29 cellular contexts compared by ENCODE assay signal in genomic region chr2:3776311-3776710, GRCh38.
"Had no signal": no experiment of that assay in that cellular context is flagged by ENCODE, and none has a peak within 500 bp of the region (broad histone marks: within the 10 kb centered on the region; RNA-seq: fewer than 3 reads in every experiment).

No MANE protein-coding gene starts in this region.

- H3K27ac ChIP-seq: ascending aorta, breast epithelium, cardiac muscle cell, coronary artery, dorsolateral prefrontal cortex, epithelial cell of prostate, esophagus squamous epithelium, gastroesophageal sphincter had no signal

- H3K4me3 Mint-ChIP-seq: activated CD4-positive, alpha-beta memory T cell treated with anti-CD3 and anti-CD28 coated beads for 36 hours; activated CD4-positive, alpha-beta T cell treated with anti-CD3 and anti-CD28 coated beads for 36 hours; activated CD4-positive, alpha-beta T cell treated with anti-CD3 and anti-CD28 coated beads, Interleukin-2, amount 10 ng/mL, durations not matched to agents 24 days and 14 days; activated CD8-positive, alpha-beta T cell treated with anti-CD3 and anti-CD28 coated beads, Interleukin-2, amount 10 ng/mL, durations not matched to agents 7 days and 5 days; activated naive CD4-positive, alpha-beta T cell treated with anti-CD3 and anti-CD28 coated beads, Interleukin-2, amount 10 ng/mL, durations not matched to agents 7 days and 5 days; activated naive CD8-positive, alpha-beta T cell treated with anti-CD3 and anti-CD28 coated beads, Interleukin-2, amount 10 ng/mL, durations not matched to agents 7 days and 5 days; activated T-helper 1 cell treated with anti-CD3 and anti-CD28 coated beads, Interleukin-12 subunit alpha, Interleukin-12 subunit beta, Interleukin-2, Interleukin-4 antibody, amounts not matched to agents 30 ng/mL and 10 ng/mL and 1 ng/mL, durations not matched to agents 14 hours and 24 hours and 36 hours; brain; central memory CD8-positive, alpha-beta T cell; dendritic cell treated with granulocyte-macrophage colony-stimulating factor and Interleukin-4, amounts not matched to agents 40 ng/mL and 50 ng/mL, for 4 days; effector memory CD8-positive, alpha-beta T cell had no signal

- H3K4me3 ChIP-seq: ascending aorta, breast epithelium, cardiac muscle cell, coronary artery, dorsolateral prefrontal cortex, esophagus squamous epithelium, gastroesophageal sphincter had no signal

- H3K27me3 ChIP-seq: ascending aorta, breast epithelium had no signal

- H3K9me3 ChIP-seq: ascending aorta, breast epithelium, esophagus squamous epithelium, gastroesophageal sphincter had no signal

- DNase-seq: activated CD4-positive, alpha-beta memory T cell treated with anti-CD3 and anti-CD28 coated beads for 36 hours; activated CD4-positive, alpha-beta T cell treated with anti-CD3 and anti-CD28 coated beads for 36 hours; activated CD4-positive, CD25-positive, alpha-beta regulatory T cell; activated CD4-positive, CD25-positive, alpha-beta regulatory T cell treated with anti-CD3 and anti-CD28 coated beads, Interleukin-2, amount 50 U/mL, for 72 hours; activated CD8-positive, alpha-beta T cell treated with anti-CD3 and anti-CD28 coated beads, Interleukin-2, amount 10 ng/mL, durations not matched to agents 7 days and 5 days; activated effector memory CD4-positive, alpha-beta T cell treated with anti-CD3 and anti-CD28 coated beads, Interleukin-2, amount 50 U/mL, for 16 hours; activated naive CD4-positive, alpha-beta T cell; activated naive CD4-positive, alpha-beta T cell treated with anti-CD3 and anti-CD28 coated beads, Interleukin-2, amount 10 ng/mL, durations not matched to agents 7 days and 5 days; activated naive CD8-positive, alpha-beta T cell treated with anti-CD3 and anti-CD28 coated beads, Interleukin-2, amount 10 ng/mL, durations not matched to agents 7 days and 5 days; activated T-cell treated with anti-CD3 and anti-CD28 coated beads, Interleukin-2, amount 50 U/mL, for 48 hours; dorsolateral prefrontal cortex; effector CD4-positive, alpha-beta T cell; effector memory CD8-positive, alpha-beta T cell; esophagus squamous epithelium; foreskin melanocyte; T-helper 2 cell had no signal

- H3K36me3 Mint-ChIP-seq: activated CD4-positive, alpha-beta memory T cell treated with anti-CD3 and anti-CD28 coated beads for 36 hours; activated naive CD4-positive, alpha-beta T cell treated with anti-CD3 and anti-CD28 coated beads, Interleukin-2, amount 10 ng/mL, durations not matched to agents 7 days and 5 days; activated naive CD8-positive, alpha-beta T cell treated with anti-CD3 and anti-CD28 coated beads, Interleukin-2, amount 10 ng/mL, durations not matched to agents 7 days and 5 days; brain had no signal

- H3K4me1 ChIP-seq: ascending aorta, breast epithelium, gastroesophageal sphincter had no signal

- H3K9me3 Mint-ChIP-seq: activated CD4-positive, alpha-beta memory T cell treated with anti-CD3 and anti-CD28 coated beads for 36 hours; activated CD4-positive, alpha-beta T cell treated with anti-CD3 and anti-CD28 coated beads, Interleukin-2, amount 10 ng/mL, durations not matched to agents 24 days and 14 days; activated naive CD4-positive, alpha-beta T cell treated with anti-CD3 and anti-CD28 coated beads, Interleukin-2, amount 10 ng/mL, durations not matched to agents 7 days and 5 days; activated naive CD4-positive, alpha-beta T cell treated with anti-CD3 and anti-CD28 coated beads, Interleukin-2, amount 50 U/mL, for 72 hours; activated T-helper 1 cell treated with anti-CD3 and anti-CD28 coated beads, Interleukin-12 subunit alpha, Interleukin-12 subunit beta, Interleukin-2, Interleukin-4 antibody, amounts not matched to agents 30 ng/mL and 10 ng/mL and 1 ng/mL, durations not matched to agents 14 hours and 24 hours and 36 hours; activated T-helper 2 cell treated with anti-CD3 and anti-CD28 coated beads, Interferon-gamma antibody, Interleukin-2, Interleukin-4, amounts not matched to agents 10 μg/mL and 5 μg/mL and 100 μg/mL, durations not matched to agents 14 hours and 24 hours and 36 hours; dendritic cell treated with granulocyte-macrophage colony-stimulating factor and Interleukin-4, amounts not matched to agents 40 ng/mL and 50 ng/mL, for 4 days had no signal

- ATAC-seq: activated CD4-positive, alpha-beta T cell treated with anti-CD3 and anti-CD28 coated beads for 36 hours; activated CD8-positive, alpha-beta T cell treated with anti-CD3 and anti-CD28 coated beads, Interleukin-2, amount 10 ng/mL, durations not matched to agents 7 days and 5 days; activated naive CD4-positive, alpha-beta T cell treated with anti-CD3 and anti-CD28 coated beads, Interleukin-2, amount 50 U/mL, for 72 hours; effector memory CD8-positive, alpha-beta T cell; gastroesophageal sphincter had no signal

- H3K27ac Mint-ChIP-seq: activated CD4-positive, alpha-beta memory T cell treated with anti-CD3 and anti-CD28 coated beads for 36 hours; activated CD4-positive, alpha-beta T cell treated with anti-CD3 and anti-CD28 coated beads for 36 hours; activated CD4-positive, alpha-beta T cell treated with anti-CD3 and anti-CD28 coated beads, Interleukin-2, amount 10 ng/mL, durations not matched to agents 24 days and 14 days; activated CD8-positive, alpha-beta T cell treated with anti-CD3 and anti-CD28 coated beads, Interleukin-2, amount 10 ng/mL, durations not matched to agents 7 days and 5 days; activated naive CD4-positive, alpha-beta T cell treated with anti-CD3 and anti-CD28 coated beads, Interleukin-2, amount 10 ng/mL, durations not matched to agents 7 days and 5 days; activated naive CD4-positive, alpha-beta T cell treated with anti-CD3 and anti-CD28 coated beads, Interleukin-2, amount 50 U/mL, for 72 hours; activated naive CD8-positive, alpha-beta T cell treated with anti-CD3 and anti-CD28 coated beads, Interleukin-2, amount 10 ng/mL, durations not matched to agents 7 days and 5 days; activated T-helper 1 cell treated with anti-CD3 and anti-CD28 coated beads, Interleukin-12 subunit alpha, Interleukin-12 subunit beta, Interleukin-2, Interleukin-4 antibody, amounts not matched to agents 30 ng/mL and 10 ng/mL and 1 ng/mL, durations not matched to agents 14 hours and 24 hours and 36 hours; activated T-helper 2 cell treated with anti-CD3 and anti-CD28 coated beads, Interferon-gamma antibody, Interleukin-2, Interleukin-4, amounts not matched to agents 10 μg/mL and 5 μg/mL and 100 μg/mL, durations not matched to agents 14 hours and 24 hours and 36 hours; brain; dendritic cell treated with granulocyte-macrophage colony-stimulating factor and Interleukin-4, amounts not matched to agents 40 ng/mL and 50 ng/mL, for 4 days; effector memory CD8-positive, alpha-beta T cell had no signal
